Comparison of ENCODE assay signal across 24 cellular contexts in the genomic region with DNA sequence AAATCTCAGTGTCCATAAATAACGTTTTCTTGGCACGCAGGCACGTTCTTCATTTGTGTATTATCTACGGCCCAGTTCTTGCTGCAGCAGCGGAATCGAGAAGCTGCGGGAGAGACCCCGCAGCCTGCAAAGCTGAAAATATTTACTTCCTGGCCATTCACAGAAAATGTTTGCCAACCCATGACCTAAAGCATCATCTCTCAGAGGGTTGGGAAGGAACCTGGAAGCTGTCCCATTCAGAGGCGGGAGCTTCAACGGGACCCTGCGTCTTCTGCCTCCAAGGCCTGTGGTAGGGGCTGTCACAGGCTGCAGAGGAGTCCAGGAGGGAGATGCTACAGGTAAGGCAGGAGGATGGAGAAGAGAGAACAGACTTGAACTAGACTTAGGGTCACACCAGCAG.
"Had no signal": no experiment of that assay in that cellular context is flagged by ENCODE, and none has a peak within 500 bp of the region (broad histone marks: within the 10 kb centered on the region; RNA-seq: fewer than 3 reads in every experiment).

No MANE protein-coding gene starts in this region.

- FAIRE-seq: K562 had no signal

- H3K9me3 Mint-ChIP-seq: activated naive CD4-positive, alpha-beta T cell treated with anti-CD3 and anti-CD28 coated beads for 36 hours; activated naive CD8-positive, alpha-beta T cell treated with anti-CD3 and anti-CD28 coated beads for 36 hours; activated T-cell treated with anti-CD3 and anti-CD28 coated beads, Interleukin-2, amount 50 U/mL, for 4 hours; activated T-helper 17 cell treated with anti-CD3 and anti-CD28 coated beads, Interleukin-2, amount 50 U/mL, for 72 hours; T-helper 1 cell treated with Interleukin-12 subunit alpha and Interleukin-12 subunit beta and Interleukin-4 antibody, amounts not matched to agents 30 μg/mL and 1 μg/mL, for 36 hours had no signal

- H3K4me1 ChIP-seq: adrenal gland had no signal

- H3K27ac ChIP-seq: adrenal gland had no signal

- DNase-seq: activated CD4-positive, alpha-beta T cell treated with anti-CD3 and anti-CD28 coated beads for 4 hours; activated CD8-positive, alpha-beta memory T cell treated with anti-CD3 and anti-CD28 coated beads, Interleukin-2, amount 10 ng/mL, durations not matched to agents 7 days and 5 days; activated gamma-delta T cell; activated naive CD4-positive, alpha-beta T cell treated with anti-CD3 and anti-CD28 coated beads for 36 hours; activated naive CD8-positive, alpha-beta T cell treated with anti-CD3 and anti-CD28 coated beads for 36 hours; activated T-cell treated with anti-CD3 and anti-CD28 coated beads, Interleukin-2, amount 50 U/mL, for 4 hours; adrenal gland; central memory CD4-positive, alpha-beta T cell; Karpas-422; NCI-H1105 treated with DMSO at 0.1 percent for 48 hours; NCI-H1436 treated with DMSO at 0.1 percent for 48 hours; NCI-H187; NCI-H2081; NCI-H446 treated with DMSO at 0.1 percent for 48 hours; NCI-H524 treated with DMSO at 0.1 percent for 48 hours; NK-92 treated with Interleukin-12 subunit alpha and Interleukin-12 subunit beta, amount 100 ng/mL, for 24 hours; OCI-M1; RPMI8226; SHP77 had no signal

- ATAC-seq: activated CD4-positive, CD25-positive, alpha-beta regulatory T cell treated with anti-CD3 and anti-CD28 coated beads, Interleukin-2, amount 50 U/mL, for 24 hours; activated CD8-positive, alpha-beta memory T cell treated with anti-CD3 and anti-CD28 coated beads, Interleukin-2, amount 10 ng/mL, durations not matched to agents 7 days and 5 days; activated T-cell treated with anti-CD3 and anti-CD28 coated beads, Interleukin-2, amount 50 U/mL, for 4 hours; activated T-helper 17 cell treated with anti-CD3 and anti-CD28 coated beads, Interleukin-2, amount 50 U/mL, for 72 hours; K562; Panc1 had no signal

- H3K27me3 Mint-ChIP-seq: activated CD8-positive, alpha-beta memory T cell treated with anti-CD3 and anti-CD28 coated beads, Interleukin-2, amount 10 ng/mL, durations not matched to agents 7 days and 5 days; activated naive CD8-positive, alpha-beta T cell treated with anti-CD3 and anti-CD28 coated beads for 36 hours; activated T-helper 17 cell treated with anti-CD3 and anti-CD28 coated beads, Interleukin-2, amount 50 U/mL, for 72 hours had no signal

- H3K4me3 Mint-ChIP-seq: activated CD8-positive, alpha-beta memory T cell treated with anti-CD3 and anti-CD28 coated beads, Interleukin-2, amount 10 ng/mL, durations not matched to agents 7 days and 5 days; activated naive CD4-positive, alpha-beta T cell treated with anti-CD3 and anti-CD28 coated beads for 36 hours; activated naive CD8-positive, alpha-beta T cell treated with anti-CD3 and anti-CD28 coated beads for 36 hours; activated T-cell treated with anti-CD3 and anti-CD28 coated beads, Interleukin-2, amount 50 U/mL, for 4 hours; activated T-helper 17 cell treated with anti-CD3 and anti-CD28 coated beads, Interleukin-2, amount 50 U/mL, for 72 hours; T-helper 1 cell treated with Interleukin-12 subunit alpha and Interleukin-12 subunit beta and Interleukin-4 antibody, amounts not matched to agents 30 μg/mL and 1 μg/mL, for 36 hours had no signal

- H3K36me3 Mint-ChIP-seq: activated CD8-positive, alpha-beta memory T cell treated with anti-CD3 and anti-CD28 coated beads, Interleukin-2, amount 10 ng/mL, durations not matched to agents 7 days and 5 days; activated naive CD8-positive, alpha-beta T cell treated with anti-CD3 and anti-CD28 coated beads for 36 hours had no signal

- H3K4me1 Mint-ChIP-seq: activated CD8-positive, alpha-beta memory T cell treated with anti-CD3 and anti-CD28 coated beads, Interleukin-2, amount 10 ng/mL, durations not matched to agents 7 days and 5 days; activated naive CD8-positive, alpha-beta T cell treated with anti-CD3 and anti-CD28 coated beads for 36 hours; activated T-helper 17 cell treated with anti-CD3 and anti-CD28 coated beads, Interleukin-2, amount 50 U/mL, for 72 hours had no signal

- H3K36me3 ChIP-seq: adrenal gland had no signal

- H3K9me3 ChIP-seq: adrenal gland had no signal

- H3K27ac Mint-ChIP-seq: activated CD8-positive, alpha-beta memory T cell treated with anti-CD3 and anti-CD28 coated beads, Interleukin-2, amount 10 ng/mL, durations not matched to agents 7 days and 5 days; activated naive CD4-positive, alpha-beta T cell treated with anti-CD3 and anti-CD28 coated beads for 36 hours; activated naive CD8-positive, alpha-beta T cell treated with anti-CD3 and anti-CD28 coated beads for 36 hours; activated T-helper 17 cell treated with anti-CD3 and anti-CD28 coated beads, Interleukin-2, amount 50 U/mL, for 72 hours; T-helper 1 cell treated with Interleukin-12 subunit alpha and Interleukin-12 subunit beta and Interleukin-4 antibody, amounts not matched to agents 30 μg/mL and 1 μg/mL, for 36 hours had no signal

- H3K4me3 ChIP-seq: adrenal gland, K562 had no signal
